Comparison of ENCODE assay signal across 9 cellular contexts in genomic region chr2:149037851-149038250, GRCh38. TPM values are rescaled to one million over a fixed set of nuclear protein-coding genes. Genes with fewer than 3 reads are reported as not detected.
A peak's percentile ranks its signal among the peaks of the same experiment; 100 is the strongest.
DNase-seq lines count a peak whose midpoint lies in the region; ATAC-seq and TF ChIP-seq lines count a peak whose summit lies in the region.
"Had no signal": no experiment of that assay in that cellular context is flagged by ENCODE, and none has a peak within 500 bp of the region (broad histone marks: within the 10 kb centered on the region; RNA-seq: fewer than 3 reads in every experiment).

No MANE protein-coding gene starts in this region.

- H3K9ac ChIP-seq in HCT116 (ENCODE audit: low read length), result peak overlapping the region; percentile 54
- H3K9ac ChIP-seq in rectal smooth muscle tissue (ENCODE audit: low read length), result no peak overlapping the region

- H2AFZ ChIP-seq in HCT116 (ENCODE audit: low read depth, low read length, poor library complexity, severe bottlenecking), result peak overlapping the region; percentile 88
- H2AFZ ChIP-seq in PC-9, result peak overlapping the region; percentile 78

- intact Hi-C loops in HCT116 (cut with micrococcal nuclease) (loop anchor here (1.0 kb wide), 1 partner anchor 292 kb away; the partner anchor contains the start of gene LYPD6), PC-9 (cut with micrococcal nuclease; ENCODE audit: unreplicated experiment) (loop anchor here (1.0 to 5.0 kb wide), 4 partner anchors 31 to 1046 kb away; no protein-coding TSS in a partner anchor)

- DNase-seq in HCT116 (ENCODE audit: low read depth, low spot score) (peak; percentile 27), PC-9 (peak; percentile 33 to 63), glomerular visceral epithelial cell (ENCODE audit: extremely low spot score) (peak; percentile 33), dermis blood vessel endothelial cell (no peak)
- DNase-seq: activated T-cell treated with anti-CD3 and anti-CD28 coated beads, Interleukin-2, amount 50 U/mL, for 24 hours had no signal

- CTCF ChIA-PET in HCT116 (lab: Charles Lee) (interaction anchor here (0.5 to 1.6 kb wide), 8 partner anchors 9 to 536 kb away, joined by 3 to 10 read pairs (median 4); no protein-coding TSS in a partner anchor), PC-9 (lab: Charles Lee) (interaction anchor here (0.5 to 1.4 kb wide), 4 partner anchors 9 to 500 kb away, joined by 3 to 5 read pairs (median 4); no protein-coding TSS in a partner anchor)

- peak; percentile 80 for ATAC-seq in HCT116
- no peak for ATAC-seq in GM19463 (IDR thresholded peaks at IDR 0.05; ENCODE audit: unreplicated experiment)
- no peak for ATAC-seq in GM18519 (IDR thresholded peaks at IDR 0.05; ENCODE audit: low FRiP score, unreplicated experiment)

- TF ChIP-seq CTCF in HCT116 (IDR thresholded peaks at IDR 0.05 in 2 of 3, conservative IDR thresholded peaks at IDR 0.05 in 1 of 3; ENCODE audit: borderline replicate concordance in 1 of 3, insufficient read depth in 1 of 3, low read depth in 2 of 3, low read length in 2 of 3) (peak; percentile 16 to 36 (median 32); a peak in 4 of 6 replicates), PC-9 (conservative IDR thresholded peaks at IDR 0.05) (no peak; the same call in 1 of the 2 replicates)

- H3K36me3 ChIP-seq in HCT116 (ENCODE audit: control insufficient read depth in 1 of 2, insufficient read depth in 2 of 2, low read length in 2 of 2) (no peaks in the 10 kb centered on the region), PC-9 (ENCODE audit: low read depth) (no peaks in the 10 kb centered on the region), rectal smooth muscle tissue (ENCODE audit: control insufficient read depth, insufficient read depth, low read length) (no peaks in the 10 kb centered on the region)
- H3K36me3 ChIP-seq: right atrium auricular region had no signal

- H3K4me2 ChIP-seq in HCT116 (ENCODE audit: low read length) (peak overlapping the region; percentile 97), PC-9 (peak overlapping the region; percentile 68)

- POLR2A ChIA-PET in HCT116 (lab: Charles Lee), result no interaction called here
- POLR2A ChIA-PET in PC-9 (lab: Charles Lee; ENCODE audit: unreplicated experiment), result no interaction called here

- H3K79me2 ChIP-seq in HCT116 (ENCODE audit: insufficient read depth, low read length), result no peaks in the 10 kb centered on the region
- H3K79me2 ChIP-seq in PC-9 (ENCODE audit: low read depth), result peaks cover 37% of the 10 kb centered on the region

- H3K27ac ChIP-seq in HCT116 (ENCODE audit: low read depth, low read length), result no peak overlapping the region
- H3K27ac ChIP-seq in PC-9, result no peak overlapping the region; the same call in 1 of the 2 replicates
- H3K27ac ChIP-seq in rectal smooth muscle tissue (ENCODE audit: low read depth, low read length), result no peak overlapping the region
- H3K27ac ChIP-seq: right atrium auricular region had no signal

- no peak for TF ChIP-seq POLR2A in HCT116 (IDR thresholded peaks at IDR 0.05; ENCODE audit: borderline replicate concordance, extremely low read depth, insufficient read depth, insufficient read length)

- no peaks in the 10 kb centered on the region for H4K20me1 ChIP-seq in HCT116 (ENCODE audit: insufficient read depth)
- H4K20me1 ChIP-seq in PC-9 (ENCODE audit: insufficient read depth), result no peaks in the 10 kb centered on the region

- no peaks in the 10 kb centered on the region for H3K9me3 ChIP-seq in HCT116 (ENCODE audit: control insufficient read depth in 1 of 2, insufficient read depth in 1 of 2, low read depth in 1 of 2, low read length in 2 of 2)
- H3K9me3 ChIP-seq in PC-9 (ENCODE audit: insufficient read depth, low read depth), result no peaks in the 10 kb centered on the region
- H3K9me3 ChIP-seq: right atrium auricular region had no signal

- BruUV-seq in HCT116 (replicated peaks; lab: Mats Ljungman, UMichigan), result no TSS peak
- BruUV-seq in PC-9 (replicated peaks; lab: Mats Ljungman, UMichigan), result no TSS peak

- TF ChIP-seq RAD21 in HCT116 (IDR thresholded peaks at IDR 0.05; ENCODE audit: low read depth), result peak; percentile 40

- H3K4me3 ChIP-seq in HCT116 (replicated peaks in 1 of 2; ENCODE audit: low read depth in 1 of 2, low read length in 2 of 2) (peak overlapping the region; percentile 55 to 69), PC-9 (peak overlapping the region; percentile 68; the same call in 1 of the 2 replicates), rectal smooth muscle tissue (ENCODE audit: low read length) (peak overlapping the region; percentile 41)

- H3K27me3 ChIP-seq in HCT116 (ENCODE audit: insufficient read depth, low read length) (no peaks in the 10 kb centered on the region), PC-9 (ENCODE audit: insufficient read depth, low read depth) (no peaks in the 10 kb centered on the region), rectal smooth muscle tissue (ENCODE audit: control insufficient read depth, insufficient read depth, low read length) (peaks cover 2% of the 10 kb centered on the region)
- H3K27me3 ChIP-seq: right atrium auricular region had no signal

- H3K9me2 ChIP-seq in HCT116 (ENCODE audit: insufficient read depth), result no peaks in the 10 kb centered on the region
- H3K9me2 ChIP-seq in PC-9 (ENCODE audit: insufficient read depth), result no peaks in the 10 kb centered on the region

- RAD21 ChIA-PET in HCT116 (lab: Charles Lee; ENCODE audit: low non-redundant PET in 1 of 2, low total read pairs in 2 of 2, uncharacterized antibody in 2 of 2, unreplicated experiment in 2 of 2), result interaction anchor here (1.0 to 1.7 kb wide), 2 partner anchors 21 kb away, joined by 3 to 8 read pairs; no protein-coding TSS in a partner anchor

- H3F3A ChIP-seq in PC-9 (ENCODE audit: insufficient read depth, low read depth), result no peaks in the 10 kb centered on the region

- H3K4me1 ChIP-seq in HCT116 (ENCODE audit: control insufficient read depth in 1 of 2, insufficient read depth in 2 of 2, low read length in 2 of 2) (peaks cover 2 to 15% of the 10 kb centered on the region in 2 experiments; a peak in 2 of 4 replicates), PC-9 (replicated peaks; ENCODE audit: insufficient read depth) (peaks cover 12% of the 10 kb centered on the region), rectal smooth muscle tissue (ENCODE audit: control insufficient read depth, insufficient read depth, low read length) (no peaks in the 10 kb centered on the region)
- H3K4me1 ChIP-seq: right atrium auricular region had no signal

TF ChIP-seq in HCT116, 20 proteins besides CTCF, POLR2A, EP300 and RAD21:
- no peak for TF ChIP-seq ELF1 (IDR thresholded peaks at IDR 0.05; ENCODE audit: borderline replicate concordance, low read depth)
- TF ChIP-seq, protein P1, sequence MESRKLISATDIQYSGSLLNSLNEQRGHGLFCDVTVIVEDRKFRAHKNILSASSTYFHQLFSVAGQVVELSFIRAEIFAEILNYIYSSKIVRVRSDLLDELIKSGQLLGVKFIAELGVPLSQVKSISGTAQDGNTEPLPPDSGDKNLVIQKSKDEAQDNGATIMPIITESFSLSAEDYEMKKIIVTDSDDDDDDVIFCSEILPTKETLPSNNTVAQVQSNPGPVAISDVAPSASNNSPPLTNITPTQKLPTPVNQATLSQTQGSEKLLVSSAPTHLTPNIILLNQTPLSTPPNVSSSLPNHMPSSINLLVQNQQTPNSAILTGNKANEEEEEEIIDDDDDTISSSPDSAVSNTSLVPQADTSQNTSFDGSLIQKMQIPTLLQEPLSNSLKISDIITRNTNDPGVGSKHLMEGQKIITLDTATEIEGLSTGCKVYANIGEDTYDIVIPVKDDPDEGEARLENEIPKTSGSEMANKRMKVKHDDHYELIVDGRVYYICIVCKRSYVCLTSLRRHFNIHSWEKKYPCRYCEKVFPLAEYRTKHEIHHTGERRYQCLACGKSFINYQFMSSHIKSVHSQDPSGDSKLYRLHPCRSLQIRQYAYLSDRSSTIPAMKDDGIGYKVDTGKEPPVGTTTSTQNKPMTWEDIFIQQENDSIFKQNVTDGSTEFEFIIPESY (IDR thresholded peaks at IDR 0.05; ENCODE audit: extremely low read depth, insufficient replicate concordance, low read length), result no peak
- no peak for TF ChIP-seq POLR2AphosphoS5 (IDR thresholded peaks at IDR 0.05; ENCODE audit: low read depth, low read length)
- no peak for TF ChIP-seq ZNF274 (IDR thresholded peaks at IDR 0.05; ENCODE audit: low read depth, low read length)
- TF ChIP-seq ZFX (IDR thresholded peaks at IDR 0.05), result no peak
- TF ChIP-seq CBX3 (IDR thresholded peaks at IDR 0.05; ENCODE audit: low read depth), result no peak
- TF ChIP-seq EZH2 (IDR thresholded peaks at IDR 0.05), result no peak

RNA-seq across cellular contexts. Expression of gene LYPD6B, which starts 0.6 kb away (rescaled TPM):
- total RNA-seq in HCT116 (2021; ENCODE audit: unreplicated experiment), result 6.1 TPM
- 9.5 and 10.5 TPM in 2 replicates for polyA plus RNA-seq in HCT116 (2012)
- 10.0 and 12.7 TPM in 2 replicates for total RNA-seq in PC-9 (2021)
- total RNA-seq in dermis blood vessel endothelial cell, result not detected in 2 replicates
